Comparison of ENCODE assay signal across 17 cellular contexts in genomic region chr16:54489225-54489781, GRCh38.
DNase-seq lines count a peak whose midpoint lies in the region; ATAC-seq and TF ChIP-seq lines count a peak whose summit lies in the region.
"Had no signal": no experiment of that assay in that cellular context is flagged by ENCODE, and none has a peak within 500 bp of the region (broad histone marks: within the 10 kb centered on the region; RNA-seq: fewer than 3 reads in every experiment).

No MANE protein-coding gene starts in this region.

- peak; percentile 65 for DNase-seq in LNCaP clone FGC (ENCODE audit: low read depth)
- peak; percentile 41 for DNase-seq in NCI-H82 (lab: John Stamatoyannopoulos, UW)
- DNase-seq in right cardiac atrium: peak in 1 of 3 donors; percentile 64
- no peak for DNase-seq in germinal center (ENCODE audit: low spot score)
- DNase-seq in NCI-H446 treated with DMSO at 0.1 percent for 48 hours (lab: John Stamatoyannopoulos, UW): no peak
- DNase-seq in WERI-Rb-1: no peak
- DNase-seq: activated effector memory CD4-positive, alpha-beta T cell treated with Interleukin-2 at 50 U/mL for 16 hours; gastrocnemius medialis; KG1; mammary epithelial cell; NCI-H187 treated with DMSO at 0.1 percent for 48 hours; NK-92 treated with Interleukin-12 subunit alpha and Interleukin-12 subunit beta, amount 100 ng/mL, for 24 hours; stimulated activated CD4-positive, alpha-beta T cell treated with anti-CD3 and anti-CD28 coated beads, Interleukin-15, amount 100 ng/mL, for 24 hours had no signal

- H3K36me3 ChIP-seq in WERI-Rb-1: no peaks in the 10 kb centered on the region
- H3K36me3 ChIP-seq: gastrocnemius medialis had no signal

- TF ChIP-seq CTCF in 22Rv1 (IDR thresholded peaks at IDR 0.05): no peak
- TF ChIP-seq CTCF in LNCaP clone FGC (IDR thresholded peaks at IDR 0.05; ENCODE audit: control insufficient read depth, extremely low read depth, insufficient read depth): no peak
- no peak for TF ChIP-seq CTCF in WERI-Rb-1 (IDR thresholded peaks at IDR 0.05; ENCODE audit: low read depth, low read length)

- peak in 1 of 2 donors; percentile 25 for ATAC-seq in right cardiac atrium
- no peak for ATAC-seq in HG02610 (IDR thresholded peaks at IDR 0.05; ENCODE audit: unreplicated experiment)
- ATAC-seq: activated CD4-positive, CD25-positive, alpha-beta regulatory T cell treated with anti-CD3 and anti-CD28 coated beads, Interleukin-2, amount 50 U/mL, for 24 hours; natural killer cell treated with Interleukin-12 subunit alpha and Interleukin-12 subunit beta and Interleukin-15 and Interleukin-18, amount 100 ng/mL, for 72 hours had no signal

- WGBS in right cardiac atrium: 37% methylated on average over 8 of the region's 8 CpGs

- no peaks in the 10 kb centered on the region for H3K9me3 ChIP-seq in right cardiac atrium (ENCODE audit: control insufficient read depth, low read length)
- H3K9me3 ChIP-seq in WERI-Rb-1 (ENCODE audit: severe bottlenecking): no peaks in the 10 kb centered on the region
- H3K9me3 ChIP-seq: gastrocnemius medialis had no signal

- peak overlapping the region; percentile 90 for H3K27ac ChIP-seq in 22Rv1
- peak overlapping the region; percentile 38 for H3K27ac ChIP-seq in right cardiac atrium (ENCODE audit: low read length)
- no peak overlapping the region for H3K27ac ChIP-seq in WERI-Rb-1

- H3K4me3 ChIP-seq in LNCaP clone FGC (ENCODE audit: low read depth, low read length) (no peak overlapping the region), right cardiac atrium (ENCODE audit: low read length) (no peak overlapping the region), WERI-Rb-1 (ENCODE audit: low read depth, low read length) (no peak overlapping the region)
- H3K4me3 ChIP-seq: gastrocnemius medialis had no signal

- no peaks in the 10 kb centered on the region for H3K27me3 ChIP-seq in right cardiac atrium (ENCODE audit: control insufficient read depth, insufficient read depth)
- no peaks in the 10 kb centered on the region for H3K27me3 ChIP-seq in WERI-Rb-1 (ENCODE audit: insufficient read depth, low read depth, severe bottlenecking)
- H3K27me3 ChIP-seq: gastrocnemius medialis had no signal

- intact Hi-C loops in right cardiac atrium (cut with DNase I): no loop called here

- peaks cover 2% of the 10 kb centered on the region for H3K4me1 ChIP-seq in right cardiac atrium (ENCODE audit: control insufficient read depth, insufficient read depth, low read length)

Comparison
In these comparisons a context has a peak if more than half of its experiments do, and no peak if none do; other contexts are left out.
1. DNase-seq: peak in LNCaP clone FGC (single experiment) and NCI-H82 (single experiment); none in germinal center (single experiment), NCI-H446 treated with DMSO at 0.1 percent for 48 hours (single experiment) and WERI-Rb-1 (single experiment).